ENCODE assay signal across 11 cellular contexts in genomic region chr10:557792-558328, GRCh38.
DNase-seq lines count a peak whose midpoint lies in the region; ATAC-seq and TF ChIP-seq lines count a peak whose summit lies in the region.
"Had no signal": no experiment of that assay in that cellular context is flagged by ENCODE, and none has a peak within 500 bp of the region (broad histone marks: within the 10 kb centered on the region; RNA-seq: fewer than 3 reads in every experiment).

No MANE protein-coding gene starts in this region.

- H3K36me3 ChIP-seq in psoas muscle (ENCODE audit: insufficient read depth in 1 of 2, low read depth in 1 of 2), result no peaks in the 10 kb centered on the region
- H3K36me3 ChIP-seq: thyroid gland had no signal

- intact Hi-C loops in psoas muscle (cut with DNase I), result no loop called here
- intact Hi-C loops in dorsolateral prefrontal cortex (cut with DNase I), result no loop called here

- WGBS in psoas muscle, 3 donors, result 80 to 91% (median 89%) methylated on average over 8 to 10 of the region's 10 CpGs

- peaks cover 23% of the 10 kb centered on the region for H3K4me1 ChIP-seq in psoas muscle

- no peaks in the 10 kb centered on the region for H3K27me3 ChIP-seq in psoas muscle (ENCODE audit: insufficient read depth in 3 of 3, low read length in 2 of 3)
- H3K27me3 ChIP-seq in dorsolateral prefrontal cortex, result no peaks in the 10 kb centered on the region
- H3K27me3 ChIP-seq: thyroid gland had no signal

- H3K4me3 ChIP-seq in fibroblast of mammary gland (ENCODE audit: control insufficient read depth, low read depth, low read length) (no peak overlapping the region), psoas muscle (no peak overlapping the region), dorsolateral prefrontal cortex (no peak overlapping the region)
- H3K4me3 ChIP-seq: thyroid gland had no signal

- in situ Hi-C loops in SK-MEL-5 (cut with HindIII; ENCODE audit: low pct_unique_long_range_greater_than_20kb, low sequenced_read_pairs), result no loop called here

- H3K27ac ChIP-seq in psoas muscle, result no peak overlapping the region
- H3K27ac ChIP-seq in dorsolateral prefrontal cortex, result no peak overlapping the region
- H3K27ac ChIP-seq: thyroid gland had no signal

- TF ChIP-seq CTCF in fibroblast of mammary gland (conservative IDR thresholded peaks at IDR 0.05; ENCODE audit: control insufficient read depth, insufficient read depth, low read depth, low read length), result no peak
- no peak for TF ChIP-seq CTCF in psoas muscle (IDR thresholded peaks at IDR 0.05)
- no peak for TF ChIP-seq CTCF in dorsolateral prefrontal cortex (IDR thresholded peaks at IDR 0.05 in 54 of 56, conservative IDR thresholded peaks at IDR 0.05 in 2 of 56; ENCODE audit: low read depth in 1 of 56, partially characterized antibody in 56 of 56)

- no peak for ATAC-seq in psoas muscle

- DNase-seq in NCI-H146 (lab: John Stamatoyannopoulos, UW) (peak; percentile 22), NCI-H146 treated with DMSO at 0.1 percent for 48 hours (lab: John Stamatoyannopoulos, UW; ENCODE audit: unreplicated experiment) (no peak), EH (ENCODE audit: low read depth) (peak; percentile 42), SK-MEL-5 (ENCODE audit: low read depth, low spot score) (peak; percentile 19), fibroblast of mammary gland (ENCODE audit: low read depth) (peak; percentile 48), psoas muscle (no peak), Ammon's horn (ENCODE audit: low spot score) (no peak), dorsolateral prefrontal cortex (no peak)
- DNase-seq: GDM1, kidney glomerular epithelial cell, thyroid gland had no signal

- H3K9me3 ChIP-seq in psoas muscle, result no peaks in the 10 kb centered on the region
- H3K9me3 ChIP-seq: thyroid gland had no signal

Comparison
In these comparisons a context has a peak if more than half of its experiments do, and no peak if none do; other contexts are left out.
1. DNase-seq: peak in NCI-H146 (single experiment), EH (single experiment), SK-MEL-5 (single experiment) and fibroblast of mammary gland (single experiment); none in NCI-H146 treated with DMSO at 0.1 percent for 48 hours (single experiment), psoas muscle (0 of 2), Ammon's horn (single experiment) and dorsolateral prefrontal cortex (0 of 10).